ENCODE assay signal across 12 cellular contexts in the genomic region with DNA sequence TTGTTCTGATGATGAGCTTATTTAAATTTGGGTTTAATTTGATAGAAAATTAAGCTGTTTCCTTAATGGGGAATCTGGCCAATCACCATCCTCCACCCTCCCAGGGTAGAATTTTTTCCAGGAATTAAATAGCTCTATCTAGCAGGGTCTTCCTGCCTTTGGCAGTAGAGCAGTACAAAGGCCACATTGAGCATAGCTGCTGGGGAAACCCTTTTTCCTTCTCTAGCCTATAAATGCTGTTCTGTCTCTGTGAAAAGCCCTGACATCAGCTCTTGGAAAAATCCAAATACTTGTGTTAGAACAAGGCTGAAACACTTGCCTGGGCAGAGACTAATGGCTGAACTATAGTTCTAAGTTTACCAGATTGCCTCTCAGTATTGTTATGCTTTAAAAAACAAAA. TPM values are rescaled to one million over a fixed set of nuclear protein-coding genes. Genes with fewer than 3 reads are reported as not detected.
A peak's percentile ranks its signal among the peaks of the same experiment; 100 is the strongest.
DNase-seq lines count a peak whose midpoint lies in the region; ATAC-seq and TF ChIP-seq lines count a peak whose summit lies in the region.
"Had no signal": no experiment of that assay in that cellular context is flagged by ENCODE, and none has a peak within 500 bp of the region (broad histone marks: within the 10 kb centered on the region; RNA-seq: fewer than 3 reads in every experiment).

No MANE protein-coding gene starts in this region.

- no peak for TF ChIP-seq POLR2A in vagina (IDR thresholded peaks at IDR 0.05)

- TF ChIP-seq CTCF in vagina (IDR thresholded peaks at IDR 0.05) = no peak

- H3K9me3 ChIP-seq in vagina = no peaks in the 10 kb centered on the region

- intact Hi-C loops in left ventricle myocardium superior (cut with micrococcal nuclease) (loop anchor here (10.0 kb wide), 1 partner anchor 46 kb away; no protein-coding TSS in a partner anchor), vagina (cut with DNase I) (no loop called here)

- H3K27ac ChIP-seq in vagina = peak overlapping the region; percentile 17

- no peaks in the 10 kb centered on the region for H3K36me3 ChIP-seq in vagina

- DNase-seq in astrocyte of the hippocampus (ENCODE audit: low read depth, low spot score) (peak; percentile 39), left ventricle myocardium superior (no peak), myocyte (ENCODE audit: low read depth) (peak; percentile 23), vagina (ENCODE audit: extremely low spot score in 2 of 2) (no peak), NCI-H1694 treated with DMSO at 0.1 percent for 48 hours (lab: John Stamatoyannopoulos, UW) (no peak), ecto neural progenitor cell (ENCODE audit: low spot score) (no peak), NOMO-1 (lab: John Stamatoyannopoulos, UW; ENCODE audit: unreplicated experiment in 2 of 2) (no peak)
- DNase-seq: H9; NCI-H1417; stimulated activated naive CD4-positive, alpha-beta T cell treated with Interleukin-2 at 50 U/mL for 16 hours; T-helper 2 cell had no signal

- H3K4me3 ChIP-seq in vagina = no peak overlapping the region

- peak; percentile 57 for ATAC-seq in left ventricle myocardium superior
- ATAC-seq: natural killer cell treated with Interleukin-12 subunit alpha and Interleukin-12 subunit beta and Interleukin-15 and Interleukin-18, amount 100 ng/mL, for 72 hours had no signal

- H3K27me3 ChIP-seq in vagina = no peaks in the 10 kb centered on the region

- peaks cover 39% of the 10 kb centered on the region for H3K4me1 ChIP-seq in vagina

RNA-seq across cellular contexts. Expression of a gene that starts 55.1 kb away (rescaled TPM):
- total RNA-seq in left ventricle myocardium superior (92.5 TPM), myocyte (85.1 and 85.6 TPM in 2 replicates), vagina (106 TPM)
- 32.7 TPM for polyA plus RNA-seq in myocyte (2012)

Comparison
In these comparisons a context has a peak if more than half of its experiments do, and no peak if none do; other contexts are left out.
1. DNase-seq: peak in astrocyte of the hippocampus (single experiment) and myocyte (single experiment); none in left ventricle myocardium superior (single experiment), vagina (0 of 2), NCI-H1694 treated with DMSO at 0.1 percent for 48 hours (single experiment), ecto neural progenitor cell (single experiment) and NOMO-1 (0 of 2).